In genomic region chr4:185895351-185895750, GRCh38 we compare ENCODE assay signal across 26 cellular contexts.
"Had no signal": no experiment of that assay in that cellular context is flagged by ENCODE, and none has a peak within 500 bp of the region (broad histone marks: within the 10 kb centered on the region; RNA-seq: fewer than 3 reads in every experiment).

No MANE protein-coding gene starts in this region.

- H3K9me3 ChIP-seq: colonic mucosa, esophagus squamous epithelium, gastrocnemius medialis, heart left ventricle, left lung, lower lobe of right lung, mucosa of descending colon had no signal

- H3K36me3 ChIP-seq: colonic mucosa, esophagus squamous epithelium, gastrocnemius medialis, heart left ventricle, left lung, lower lobe of right lung had no signal

- H3K27ac ChIP-seq: colonic mucosa, epithelial cell of prostate, esophagus squamous epithelium, gastrocnemius medialis, heart left ventricle, hepatocyte, left lung, lower lobe of right lung had no signal

- H3K27me3 ChIP-seq: colonic mucosa, esophagus squamous epithelium, gastrocnemius medialis, heart left ventricle, hepatocyte, left lung had no signal

- H3K9me3 Mint-ChIP-seq: dendritic cell treated with granulocyte-macrophage colony-stimulating factor and Interleukin-4, amounts not matched to agents 40 ng/mL and 50 ng/mL, for 4 days had no signal

- H3K27ac Mint-ChIP-seq: dendritic cell treated with granulocyte-macrophage colony-stimulating factor and Interleukin-4, amounts not matched to agents 40 ng/mL and 50 ng/mL, for 4 days; effector memory CD8-positive, alpha-beta T cell; endodermal cell; immature natural killer cell; mesothelial cell of epicardium had no signal

- FAIRE-seq: endometrium had no signal

- ATAC-seq: effector memory CD8-positive, alpha-beta T cell; esophagus mucosa; gastrocnemius medialis; heart left ventricle; left cardiac atrium; left lung; left ventricle myocardium superior; lower lobe of right lung; mucosa of descending colon had no signal

- H3K4me3 ChIP-seq: colonic mucosa, esophagus squamous epithelium, gastrocnemius medialis, heart left ventricle, hepatocyte, left lung, lower lobe of right lung, mucosa of descending colon had no signal

- H3K4me3 Mint-ChIP-seq: dendritic cell treated with granulocyte-macrophage colony-stimulating factor and Interleukin-4, amounts not matched to agents 40 ng/mL and 50 ng/mL, for 4 days; effector memory CD8-positive, alpha-beta T cell; endodermal cell; immature natural killer cell; mesothelial cell of epicardium had no signal

- DNase-seq: colonic mucosa; cortex of kidney; effector CD8-positive, alpha-beta T cell; effector memory CD8-positive, alpha-beta T cell; endodermal cell; erythroblast; esophagus squamous epithelium; foreskin fibroblast; foreskin melanocyte; gastrocnemius medialis; heart left ventricle; hypothalamus; immature natural killer cell; islet precursor cell; left cardiac atrium; left ventricle myocardium superior; lower lobe of right lung; mesenchymal stem cell; mucosa of descending colon had no signal

- H3K4me1 ChIP-seq: colonic mucosa, esophagus squamous epithelium, gastrocnemius medialis, left lung, lower lobe of right lung had no signal
